17 cellular contexts compared by ENCODE assay signal in genomic region chr11:32947985-32948384, GRCh38.
"Had no signal": no experiment of that assay in that cellular context is flagged by ENCODE, and none has a peak within 500 bp of the region (broad histone marks: within the 10 kb centered on the region; RNA-seq: fewer than 3 reads in every experiment).

No MANE protein-coding gene starts in this region.

- H3K4me3 Mint-ChIP-seq: activated CD4-positive, alpha-beta T cell treated with anti-CD3 and anti-CD28 coated beads for 36 hours; activated naive CD8-positive, alpha-beta T cell treated with anti-CD3 and anti-CD28 coated beads, Interleukin-2, amount 10 ng/mL, durations not matched to agents 7 days and 5 days; nephron had no signal

- H3K27me3 Mint-ChIP-seq: activated CD4-positive, alpha-beta T cell treated with anti-CD3 and anti-CD28 coated beads for 36 hours; activated naive CD8-positive, alpha-beta T cell treated with anti-CD3 and anti-CD28 coated beads, Interleukin-2, amount 10 ng/mL, durations not matched to agents 7 days and 5 days had no signal

- H3K27ac Mint-ChIP-seq: activated CD4-positive, alpha-beta T cell treated with anti-CD3 and anti-CD28 coated beads for 36 hours; activated naive CD8-positive, alpha-beta T cell treated with anti-CD3 and anti-CD28 coated beads, Interleukin-2, amount 10 ng/mL, durations not matched to agents 7 days and 5 days; nephron had no signal

- H3K4me3 ChIP-seq: body of pancreas, gastroesophageal sphincter, heart right ventricle, tibial artery had no signal

- H3K4me1 ChIP-seq: body of pancreas, gastroesophageal sphincter had no signal

- H3K27me3 ChIP-seq: body of pancreas, gastroesophageal sphincter, heart right ventricle, tibial artery had no signal

- H3K27ac ChIP-seq: body of pancreas, gastroesophageal sphincter, heart right ventricle, tibial artery had no signal

- H3K4me1 Mint-ChIP-seq: activated CD4-positive, alpha-beta T cell treated with anti-CD3 and anti-CD28 coated beads for 36 hours; nephron had no signal

- H3K9me3 ChIP-seq: gastroesophageal sphincter, tibial artery had no signal

- FAIRE-seq: TTC549, urothelium cell line had no signal

- H3K36me3 ChIP-seq: gastroesophageal sphincter had no signal

- DNase-seq: activated CD4-positive, alpha-beta T cell treated with anti-CD3 and anti-CD28 coated beads for 36 hours; activated CD4-positive, alpha-beta T cell treated with anti-CD3 and anti-CD28 coated beads, Interleukin-2, amount 50 U/mL, for 48 hours; activated gamma-delta T cell treated with Interleukin-2 at 50 U/mL for 16 hours; activated naive CD8-positive, alpha-beta T cell treated with anti-CD3 and anti-CD28 coated beads, Interleukin-2, amount 10 ng/mL, durations not matched to agents 7 days and 5 days; body of pancreas; dermis blood vessel endothelial cell; heart right ventricle; kidney glomerular epithelial cell; left ventricle myocardium superior; posterior cingulate gyrus; stimulated activated naive CD8-positive, alpha-beta T cell treated with anti-CD3 and anti-CD28 coated beads, Interleukin-15, Interleukin-2, amounts not matched to agents 100 U/mL and 50 U/mL, for 24 hours; substantia nigra; tibial artery had no signal

- ATAC-seq: activated CD4-positive, alpha-beta T cell treated with anti-CD3 and anti-CD28 coated beads for 36 hours; body of pancreas; gastroesophageal sphincter; heart right ventricle; left ventricle myocardium superior; stimulated activated naive CD8-positive, alpha-beta T cell treated with anti-CD3 and anti-CD28 coated beads, Interleukin-15, Interleukin-2, amounts not matched to agents 100 U/mL and 50 U/mL, for 24 hours had no signal
